Comparison of ENCODE assay signal across 26 cellular contexts in the genomic region with DNA sequence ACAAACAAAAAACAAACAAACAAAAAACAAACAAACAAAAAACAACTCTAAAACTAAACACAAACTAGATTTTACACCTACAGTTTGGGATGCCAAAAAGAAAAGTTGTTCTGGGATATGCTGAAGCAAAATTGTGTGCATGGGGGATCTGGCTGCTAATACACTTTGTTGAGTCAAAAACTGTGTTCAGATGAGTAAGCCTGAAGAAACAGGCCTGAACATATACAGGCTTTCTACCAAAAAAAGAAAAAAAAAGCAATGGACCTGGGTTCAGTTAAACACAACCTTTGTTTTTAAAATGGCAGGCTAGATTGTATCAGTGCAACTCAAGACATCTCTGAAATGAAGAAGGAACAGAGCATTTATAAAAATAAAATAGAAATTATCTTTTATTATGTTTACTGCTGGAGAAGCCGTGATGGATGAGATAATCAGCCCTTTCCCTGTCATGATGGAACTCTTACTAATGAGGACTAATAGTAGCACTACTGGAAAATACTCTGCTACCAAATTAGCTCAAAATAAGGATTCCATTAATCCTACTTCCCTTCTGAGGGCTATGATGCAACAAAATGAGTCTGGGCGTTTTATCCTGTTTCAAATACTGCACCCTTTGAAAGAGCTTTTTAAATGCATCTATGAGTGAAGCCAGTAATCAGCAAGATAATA. TPM values are rescaled to one million over a fixed set of nuclear protein-coding genes. Genes with fewer than 3 reads are reported as not detected.
DNase-seq lines count a peak whose midpoint lies in the region; ATAC-seq, FAIRE-seq and TF ChIP-seq lines count a peak whose summit lies in the region.
"Had no signal": no experiment of that assay in that cellular context is flagged by ENCODE, and none has a peak within 500 bp of the region (broad histone marks: within the 10 kb centered on the region; RNA-seq: fewer than 3 reads in every experiment).

No MANE protein-coding gene starts in this region.

- H3K9ac ChIP-seq in HepG2 (ENCODE audit: insufficient read depth, low read depth, low read length) (no peak overlapping the region), SK-N-SH (no peak overlapping the region)
- H3K9ac ChIP-seq: parathyroid adenoma had no signal

- DNase-seq in HepG2 (ENCODE audit: low spot score) (no peak), right lobe of liver (no peak), SK-N-SH (no peak), substantia nigra (lab: John Stamatoyannopoulos, UW) (no peak)
- DNase-seq: activated CD4-positive, alpha-beta T cell treated with anti-CD3 and anti-CD28 coated beads for 4 hours; activated effector memory CD4-positive, alpha-beta T cell treated with Interleukin-2 at 50 U/mL for 16 hours; AML-193; amygdala; CD4-positive, CD25-positive, alpha-beta regulatory T cell; GOT3; hypothalamus; KG1; MG63; NCI-H1436 treated with DMSO at 0.1 percent for 48 hours; NCI-H748 treated with DMSO at 0.1 percent for 48 hours; retina; stimulated activated naive B cell treated with anti-CD40 and anti-IgM and Interleukin-4, amounts not matched to agents 10 μg/mL and 1 μg/mL and 100 μg/mL, for 72 hours; WERI-Rb-1 had no signal

- POLR2A ChIA-PET in HepG2 (lab: Yijun Ruan, JAX) (no interaction called here), SK-N-SH (lab: Yijun Ruan, JAX) (no interaction called here)

- no TSS peak for BruUV-seq in HepG2 (replicated peaks; lab: Mats Ljungman, UMichigan)

- intact Hi-C loops in HepG2 (cut with micrococcal nuclease; ENCODE audit: unreplicated experiment) (loop anchor here (10.0 kb wide), 1 partner anchor 725 kb away; no protein-coding TSS in a partner anchor), right lobe of liver (cut with DNase I) (no loop called here)

- no peak for TF ChIP-seq EP300 in HepG2 (IDR thresholded peaks at IDR 0.05; ENCODE audit: low read depth in 2 of 2, low read length in 2 of 2)
- TF ChIP-seq EP300 in HepG2 (CRISPR knock-in tag; IDR thresholded peaks at IDR 0.05; ENCODE audit: borderline replicate concordance): no peak
- peak in 1 of 2 experiments; percentile 49; a peak in 1 of 4 replicates for TF ChIP-seq EP300 in SK-N-SH (IDR thresholded peaks at IDR 0.05; ENCODE audit: borderline replicate concordance in 1 of 2, low read depth in 1 of 2, low read length in 1 of 2)

- H3K4me2 ChIP-seq in HepG2 (ENCODE audit: low read depth, low read length) (no peak overlapping the region), SK-N-SH (no peak overlapping the region)

- H3K79me2 ChIP-seq in HepG2 (ENCODE audit: insufficient read depth, low read length) (no peaks in the 10 kb centered on the region), SK-N-SH (ENCODE audit: insufficient read depth) (no peaks in the 10 kb centered on the region)
- H3K79me2 ChIP-seq: parathyroid adenoma had no signal

- CTCF ChIA-PET in HepG2 (lab: Yijun Ruan, JAX; ENCODE audit: low intra/inter-chr PET ratio, low total read pairs) (no interaction called here), SK-N-SH (lab: Yijun Ruan, JAX) (interaction anchor here (0.7 to 1.4 kb wide), 3 partner anchors 38 to 722 kb away, joined by 3 to 4 read pairs (median 4); no protein-coding TSS in a partner anchor)

- no peak overlapping the region for H2AFZ ChIP-seq in HepG2 (ENCODE audit: low read length)
- H2AFZ ChIP-seq in SK-N-SH (ENCODE audit: low read depth): peak overlapping the region; percentile 71; the same call in 1 of the 2 replicates
- H2AFZ ChIP-seq: parathyroid adenoma had no signal

- H3K27me3 ChIP-seq in HepG2 (ENCODE audit: control insufficient read depth in 1 of 2, insufficient read depth in 2 of 2, low read length in 2 of 2) (0 out of 5 replicates have a peak, but pooled peaks cover 0 to 4% of the 10 kb centered on the region in 2 experiments), right lobe of liver (no peaks in the 10 kb centered on the region), SK-N-SH (ENCODE audit: insufficient read depth) (no peaks in the 10 kb centered on the region)
- H3K27me3 ChIP-seq: MG63, suprapubic skin had no signal

- ATAC-seq in HepG2 (no peak), right lobe of liver (no peak), esophagus mucosa (peak; percentile 41), GM18868 (IDR thresholded peaks at IDR 0.05; ENCODE audit: unreplicated experiment) (no peak), GM19328 (IDR thresholded peaks at IDR 0.05; ENCODE audit: unreplicated experiment) (no peak)
- ATAC-seq: activated naive CD4-positive, alpha-beta T cell treated with anti-CD3 and anti-CD28 coated beads, Interleukin-2, amount 50 U/mL, for 72 hours; stimulated activated naive B cell treated with anti-CD40 and anti-IgM and Interleukin-4, amounts not matched to agents 10 μg/mL and 1 μg/mL and 100 μg/mL, for 72 hours had no signal

- TF ChIP-seq CTCF in HepG2 (CRISPR knock-in tag; IDR thresholded peaks at IDR 0.05): no peak
- no peak for TF ChIP-seq CTCF in right lobe of liver (IDR thresholded peaks at IDR 0.05)
- no peak for TF ChIP-seq CTCF in SK-N-SH (IDR thresholded peaks at IDR 0.05)

- H3K9me3 ChIP-seq in HepG2 (ENCODE audit: low read length) (no peaks in the 10 kb centered on the region), right lobe of liver (no peaks in the 10 kb centered on the region), SK-N-SH (no peaks in the 10 kb centered on the region)
- H3K9me3 ChIP-seq: MG63, suprapubic skin had no signal

- H3K9me2 ChIP-seq in SK-N-SH: no peaks in the 10 kb centered on the region

- H3K36me3 ChIP-seq in HepG2 (replicated peaks in 1 of 2; ENCODE audit: control insufficient read depth in 1 of 2, insufficient read depth in 2 of 2, low read length in 2 of 2) (no peaks in the 10 kb centered on the region), right lobe of liver (no peaks in the 10 kb centered on the region), SK-N-SH (replicated peaks in 1 of 2; ENCODE audit: control insufficient read depth in 1 of 2, insufficient read depth in 2 of 2, low read length in 1 of 2) (no peaks in the 10 kb centered on the region)
- H3K36me3 ChIP-seq: MG63, suprapubic skin, WERI-Rb-1 had no signal

- in situ Hi-C loops in HepG2 (cut with HindIII; ENCODE audit: extremely low pct_ligation_motif_present, low pct_unique_long_range_greater_than_20kb): loop anchor here (5.0 kb wide), 1 partner anchor 383 kb away; no protein-coding TSS in a partner anchor

- WGBS in HepG2 (ENCODE audit: low lambda C conversion rate): 2% methylated on average over 2 of the region's 2 CpGs
- 69% methylated on average over 2 of the region's 2 CpGs for WGBS in right lobe of liver (ENCODE audit: insufficient coverage, low coverage, low lambda C conversion rate, missing lambda C conversion rate)
- 19% methylated on average over 2 of the region's 2 CpGs for WGBS in SK-N-SH (ENCODE audit: low lambda C conversion rate)

- no peak for FAIRE-seq in HepG2 (lab: Jason Lieb, UNC)
- FAIRE-seq: HTR-8/SVneo had no signal

- H3K4me1 ChIP-seq in HepG2 (ENCODE audit: insufficient read depth, low read length) (no peaks in the 10 kb centered on the region), right lobe of liver (peaks cover 0 to 9% (median 0%) of the 10 kb centered on the region in 4 donors), SK-N-SH (ENCODE audit: control insufficient read depth in 1 of 2, insufficient read depth in 2 of 2, low read depth in 1 of 2, low read length in 1 of 2) (peaks cover 17 to 29% of the 10 kb centered on the region in 2 experiments; a peak in 3 of 4 replicates)
- H3K4me1 ChIP-seq: parathyroid adenoma had no signal

- no peaks in the 10 kb centered on the region for H3F3A ChIP-seq in SK-N-SH (replicated peaks; ENCODE audit: insufficient read depth)

- H3K27ac ChIP-seq in HepG2 (ENCODE audit: extremely low read length, insufficient read depth, low read length): no peak overlapping the region
- H3K27ac ChIP-seq in right lobe of liver: no peak overlapping the region
- peak overlapping the region; percentile 48 to 52; a peak in 2 of 4 replicates for H3K27ac ChIP-seq in SK-N-SH (ENCODE audit: low read depth in 2 of 2, low read length in 1 of 2)
- no peak overlapping the region for H3K27ac ChIP-seq in substantia nigra (ENCODE audit: low read depth, low read length, poor library complexity, severe bottlenecking)
- H3K27ac ChIP-seq: parathyroid adenoma, WERI-Rb-1 had no signal

- H4K20me1 ChIP-seq in HepG2 (ENCODE audit: insufficient read depth, low read length) (no peaks in the 10 kb centered on the region), SK-N-SH (ENCODE audit: insufficient read depth) (no peaks in the 10 kb centered on the region)

- H3K4me3 ChIP-seq in HepG2 (replicated peaks in 1 of 3; ENCODE audit: insufficient read depth in 1 of 3, low read depth in 2 of 3, low read length in 3 of 3) (no peak overlapping the region), right lobe of liver (no peak overlapping the region), SK-N-SH (ENCODE audit: low read depth in 2 of 2, low read length in 1 of 2) (no peak overlapping the region)
- H3K4me3 ChIP-seq: MG63, skin epidermis, suprapubic skin had no signal

- TF ChIP-seq RAD21 in HepG2 (CRISPR knock-in tag; IDR thresholded peaks at IDR 0.05): no peak
- TF ChIP-seq RAD21 in SK-N-SH (IDR thresholded peaks at IDR 0.05; ENCODE audit: low read length): no peak

- no peak for TF ChIP-seq POLR2A in HepG2 (IDR thresholded peaks at IDR 0.05; ENCODE audit: insufficient read depth in 1 of 2, low read depth in 2 of 2, low read length in 2 of 2)
- TF ChIP-seq POLR2A in right lobe of liver (IDR thresholded peaks at IDR 0.05): no peak

RNA-seq across cellular contexts. Expression of a gene that starts 59.5 kb away (rescaled TPM):
- total RNA-seq in HepG2 (2016; rRNA removed; fragmentation: Illumina TruSeq; extraction: Trizol) (2.6 and 2.9 TPM in 2 replicates), right lobe of liver (1 to 10 TPM; 3.3 to 8.6 (median 4.6) TPM), esophagus mucosa (18.2 TPM)
- total RNA-seq in HepG2 (2016; cell fraction: cytosol; rRNA removed; fragmentation: Illumina TruSeq; extraction: Trizol; ENCODE audit: low read depth): 0.62 and 0.71 TPM in 2 replicates
- 2.5 TPM in 2 replicates for total RNA-seq in HepG2 (2016; cell fraction: insoluble cytoplasmic fraction; rRNA removed; fragmentation: Illumina TruSeq; extraction: Trizol)
- 0.96 and 0.99 TPM in 2 replicates for total RNA-seq in HepG2 (2016; cell fraction: membrane; rRNA removed; fragmentation: Illumina TruSeq; extraction: Trizol)
- total RNA-seq in HepG2 (2016; cell fraction: nucleus; rRNA removed; fragmentation: Illumina TruSeq; extraction: Trizol): 2.9 and 3.2 TPM in 2 replicates
- polyA plus RNA-seq in HepG2 (2011; rRNA removed) (1.4 and 1.8 TPM in 2 replicates), SK-N-SH (2012; rRNA removed) (1.7 TPM in 2 replicates)
- polyA plus RNA-seq in HepG2 (2011; cell fraction: cytosol; rRNA removed): 1.1 and 1.2 TPM in 2 replicates
- polyA plus RNA-seq in HepG2 (2011; cell fraction: nucleus; rRNA removed): 1.3 TPM in 2 replicates
- polyA plus RNA-seq in HepG2 (2012): 1.3 and 2.3 TPM in 2 replicates
- 0.12 and 0.16 TPM in 2 replicates for polyA plus RNA-seq in HepG2 (2016; cell fraction: cytosol; fragmentation: Illumina TruSeq; extraction: Trizol; ENCODE audit: low read depth)
- polyA plus RNA-seq in HepG2 (2016; cell fraction: insoluble cytoplasmic fraction; fragmentation: Illumina TruSeq; extraction: Trizol; ENCODE audit: low read depth): 1.6 and 2.0 TPM in 2 replicates
- polyA plus RNA-seq in HepG2 (2016; cell fraction: membrane; fragmentation: Illumina TruSeq; extraction: Trizol; ENCODE audit: low read depth): 0.38 and 0.58 TPM in 2 replicates
- polyA plus RNA-seq in HepG2 (2016; cell fraction: nucleus; fragmentation: Illumina TruSeq; extraction: Trizol; ENCODE audit: insufficient read depth, low read depth): 1.9 and 2.5 TPM in 2 replicates
- 1.8 and 15.1 TPM in 2 replicates for polyA minus RNA-seq in HepG2 (2011; rRNA and poly(A)+ RNA removed; ENCODE audit: low replicate concordance)
- polyA minus RNA-seq in HepG2 (2011; cell fraction: cytosol; rRNA and poly(A)+ RNA removed): 1.8 and 1.9 TPM in 2 replicates
- 4.6 and 7.1 TPM in 2 replicates for polyA minus RNA-seq in HepG2 (2011; cell fraction: nucleus; rRNA and poly(A)+ RNA removed)
- polyA plus RNA-seq in SK-N-SH (2012; cell fraction: cytosol; rRNA removed): 2.2 TPM in 2 replicates
- polyA plus RNA-seq in SK-N-SH (2012; cell fraction: nucleus; rRNA removed): 2.1 and 2.8 TPM in 2 replicates

Comparison
In these comparisons a context has a peak if more than half of its experiments do, and no peak if none do; other contexts are left out.
1. H3K27ac ChIP-seq: peak in SK-N-SH (2 of 2); none in HepG2 (single experiment), right lobe of liver (0 of 3) and substantia nigra (single experiment).